Comparison of ENCODE assay signal across 16 cellular contexts in genomic region chr3:157148123-157148889, GRCh38. TPM values are rescaled to one million over a fixed set of nuclear protein-coding genes. Genes with fewer than 3 reads are reported as not detected.
A peak's percentile ranks its signal among the peaks of the same experiment; 100 is the strongest.
DNase-seq lines count a peak whose midpoint lies in the region; ATAC-seq, FAIRE-seq and TF ChIP-seq lines count a peak whose summit lies in the region.
"Had no signal": no experiment of that assay in that cellular context is flagged by ENCODE, and none has a peak within 500 bp of the region (broad histone marks: within the 10 kb centered on the region; RNA-seq: fewer than 3 reads in every experiment).

No MANE protein-coding gene starts in this region.

- TF ChIP-seq CTCF in GM10266 (IDR thresholded peaks at IDR 0.05; ENCODE audit: control insufficient read depth, insufficient read depth, low read depth, missing control alignments), result no peak

- peak; percentile 65; the same call in 1 of the 2 replicates for TF ChIP-seq POLR2A in GM12892 (IDR thresholded peaks at IDR 0.05; ENCODE audit: low read depth, low read length)

- over 99% methylated on average over 12 of the region's 16 CpGs for WGBS in mesenchymal stem cell

- no peak for FAIRE-seq in GM12892 (lab: Jason Lieb, UNC)
- FAIRE-seq: GM18507 had no signal

- no peak for DNase-seq in GM12892 (ENCODE audit: insufficient read length)
- no peak for DNase-seq in T-cell
- peak; percentile 40 for DNase-seq in mesenchymal stem cell
- DNase-seq in OCI-M1 (lab: John Stamatoyannopoulos, UW), result no peak
- no peak for DNase-seq in GM10266 (ENCODE audit: extremely low spot score)
- DNase-seq: activated effector memory CD4-positive, alpha-beta T cell treated with Interleukin-2 at 50 U/mL for 16 hours; NCI-H1092; NCI-H2227 treated with DMSO at 0.1 percent for 48 hours; sigmoid colon; stomach had no signal

- H4K91ac ChIP-seq in mesenchymal stem cell (ENCODE audit: low read length), result no peak overlapping the region

- H2AFZ ChIP-seq in mesenchymal stem cell (ENCODE audit: low read depth, low read length), result no peak overlapping the region

- no peaks in the 10 kb centered on the region for H3K4me1 ChIP-seq in mesenchymal stem cell (ENCODE audit: control insufficient read depth, insufficient read depth, low read depth, low read length)

- H3K9me3 ChIP-seq in mesenchymal stem cell (ENCODE audit: control insufficient read depth, low read length), result no peaks in the 10 kb centered on the region
- H3K9me3 ChIP-seq: sigmoid colon, stomach had no signal

- no peak overlapping the region for H3K14ac ChIP-seq in mesenchymal stem cell (ENCODE audit: low read length in 2 of 2)

- H3K4me3 ChIP-seq in mesenchymal stem cell (ENCODE audit: insufficient read depth in 1 of 2, low read depth in 1 of 2, low read length in 2 of 2), result no peak overlapping the region
- H3K4me3 ChIP-seq: sigmoid colon, stomach had no signal

- H3K4me2 ChIP-seq in mesenchymal stem cell (ENCODE audit: low read length, poor library complexity, severe bottlenecking), result no peak overlapping the region

- H3K4me3 Mint-ChIP-seq in T-cell, result no peak overlapping the region
- H3K4me3 Mint-ChIP-seq: brain had no signal

- no peak overlapping the region for H3K23ac ChIP-seq in mesenchymal stem cell (ENCODE audit: low read length in 2 of 2)

- H2BK120ac ChIP-seq in mesenchymal stem cell (ENCODE audit: low read depth, low read length), result no peak overlapping the region

- no peak overlapping the region for H2AK5ac ChIP-seq in mesenchymal stem cell (ENCODE audit: low read length, severe bottlenecking)

- no peak overlapping the region for H3K27ac ChIP-seq in mesenchymal stem cell (ENCODE audit: low read length, poor library complexity, severe bottlenecking)
- H3K27ac ChIP-seq: C4-2B, sigmoid colon, stomach, VCaP had no signal

- H3K9ac ChIP-seq in mesenchymal stem cell (ENCODE audit: low read length), result no peak overlapping the region

- H3K27me3 ChIP-seq in mesenchymal stem cell (ENCODE audit: control insufficient read depth in 1 of 2, insufficient read depth in 1 of 2, low read length in 2 of 2), result no peaks in the 10 kb centered on the region
- H3K27me3 ChIP-seq: sigmoid colon, stomach had no signal

- no peaks in the 10 kb centered on the region for H3K9me3 Mint-ChIP-seq in T-cell
- H3K9me3 Mint-ChIP-seq: brain had no signal

- H3K4ac ChIP-seq in mesenchymal stem cell (ENCODE audit: low read depth in 1 of 2, low read length in 2 of 2), result no peak overlapping the region

- peaks cover 12 to 98% of the 10 kb centered on the region in 2 experiments for H3K36me3 ChIP-seq in mesenchymal stem cell (ENCODE audit: control insufficient read depth in 1 of 2, insufficient read depth in 2 of 2, low read depth in 1 of 2, low read length in 2 of 2)

- peaks cover 1% of the 10 kb centered on the region for H3K79me1 ChIP-seq in mesenchymal stem cell (replicated peaks; ENCODE audit: low read length, poor library complexity, severe bottlenecking)

- H2BK12ac ChIP-seq in mesenchymal stem cell (ENCODE audit: low read length in 2 of 2), result no peak overlapping the region

- peaks cover 27 to 42% (median 37%) of the 10 kb centered on the region in 3 donors for H3K4me1 Mint-ChIP-seq in T-cell

- peak; percentile 43 for ATAC-seq in GM21619 (IDR thresholded peaks at IDR 0.05; ENCODE audit: unreplicated experiment)
- ATAC-seq in T-cell (replicated peaks in 1 of 4), result peak in 3 of 4 experiments; percentile 17 to 40 (median 19)
- ATAC-seq in HG03460 (IDR thresholded peaks at IDR 0.05; ENCODE audit: unreplicated experiment), result no peak

- CTCF ChIA-PET in T-cell (lab: Charles Lee), result interaction anchor here (0.6 to 1.0 kb wide), 5 partner anchors 8 to 29 kb away, joined by 3 to 5 read pairs (median 3); no protein-coding TSS in a partner anchor

- H2BK5ac ChIP-seq in mesenchymal stem cell (ENCODE audit: low read depth, low read length, poor library complexity, severe bottlenecking), result no peak overlapping the region

- no peak overlapping the region for H2BK15ac ChIP-seq in mesenchymal stem cell (ENCODE audit: low read depth, poor library complexity, severe bottlenecking)

- peak overlapping the region; percentile 56 to 73 for H3K27ac Mint-ChIP-seq in T-cell

- POLR2A ChIA-PET in T-cell (lab: Charles Lee), result interaction anchor here (0.7 to 4.3 kb wide), 8 partner anchors 8 to 996 kb away, joined by 3 to 27 read pairs (median 8); partner anchors contain the start of gene CCNL1 (in 2 of the 2)

- no peak overlapping the region for H3K18ac ChIP-seq in mesenchymal stem cell (ENCODE audit: low read depth in 1 of 2, low read length in 2 of 2)

- H3K36me3 Mint-ChIP-seq in T-cell, result peaks cover 65% of the 10 kb centered on the region

- H4K8ac ChIP-seq in mesenchymal stem cell (ENCODE audit: low read length), result no peak overlapping the region

- H3K27me3 Mint-ChIP-seq in T-cell, result no peaks in the 10 kb centered on the region
- H3K27me3 Mint-ChIP-seq: brain had no signal

RNA-seq across cellular contexts. Expression of gene CCNL1, which starts 11.6 kb away (rescaled TPM):
- polyA plus RNA-seq in GM12892 (2012; ENCODE audit: missing spikeins), result 103 TPM
- total RNA-seq in T-cell, result 1,000 to 10,000 TPM in 2 of 5 donors, 100 to 1,000 TPM in 3; 271 to 1,140 (median 276) TPM
- 87.8 TPM for polyA plus RNA-seq in mesenchymal stem cell (2013, experiment 1 of 2)
- 78.4 TPM for polyA plus RNA-seq in mesenchymal stem cell (2013, experiment 2 of 2)
